ENCODE assay signal across 15 cellular contexts in the genomic region with DNA sequence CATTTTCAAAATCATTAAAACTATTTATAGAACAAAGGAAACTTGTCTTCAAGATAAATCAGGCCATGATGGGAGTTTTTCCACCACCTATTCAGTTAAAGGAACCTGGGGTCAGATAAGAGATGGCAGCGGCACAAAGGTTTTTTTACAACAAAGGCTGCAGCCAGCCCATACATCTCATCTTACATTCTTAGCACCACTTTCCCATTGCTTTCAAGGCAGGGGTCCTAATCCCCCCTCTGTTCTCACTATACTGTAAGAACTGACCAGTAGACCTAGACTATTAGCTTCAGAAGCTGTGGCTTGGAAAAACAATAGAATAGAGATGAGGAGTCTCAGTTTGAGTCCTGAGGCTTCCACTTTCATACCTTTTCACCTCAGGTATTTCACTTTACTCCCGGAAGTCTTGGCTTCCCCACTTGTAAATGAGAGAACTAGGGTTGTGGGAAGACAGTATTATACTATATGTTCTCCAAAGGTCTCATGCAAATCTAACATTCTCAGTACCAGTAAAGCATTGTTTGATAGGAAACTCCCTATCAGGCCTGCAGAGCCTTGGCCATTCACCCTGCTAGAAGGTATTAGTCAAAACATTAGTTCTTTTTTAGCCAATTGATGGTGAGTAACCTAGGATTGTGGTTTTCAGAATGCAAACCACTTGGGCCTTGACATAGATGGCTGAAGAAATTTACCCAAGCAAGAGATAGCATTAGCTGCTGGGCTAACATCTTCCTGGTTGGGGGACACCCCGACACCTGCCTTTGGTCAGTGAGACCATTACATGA.
DNase-seq lines count a peak whose midpoint lies in the region; ATAC-seq and TF ChIP-seq lines count a peak whose summit lies in the region.
"Had no signal": no experiment of that assay in that cellular context is flagged by ENCODE, and none has a peak within 500 bp of the region (broad histone marks: within the 10 kb centered on the region; RNA-seq: fewer than 3 reads in every experiment).

No MANE protein-coding gene starts in this region.

- H3K36me3 ChIP-seq in brain microvascular endothelial cell (replicated peaks), result no peaks in the 10 kb centered on the region
- H3K36me3 ChIP-seq: HAP-1 had no signal

- H3K4me3 Mint-ChIP-seq in WTC11 (no peak overlapping the region), osteocyte (ENCODE audit: unreplicated experiment) (no peak overlapping the region)

- ATAC-seq in GM18861 (IDR thresholded peaks at IDR 0.05; ENCODE audit: unreplicated experiment), result peak; percentile 69
- ATAC-seq in GM21526 (IDR thresholded peaks at IDR 0.05; ENCODE audit: low FRiP score, unreplicated experiment), result peak; percentile 81
- peak; percentile 61 for ATAC-seq in HG02981 (IDR thresholded peaks at IDR 0.05; ENCODE audit: unreplicated experiment)
- peak; percentile 36 for ATAC-seq in WTC11
- no peak for ATAC-seq in HG03521 (IDR thresholded peaks at IDR 0.05; ENCODE audit: unreplicated experiment)

- DNase-seq in WTC11 (ENCODE audit: low spot score), result no peak
- no peak for DNase-seq in brain microvascular endothelial cell
- no peak for DNase-seq in osteocyte (ENCODE audit: extremely low spot score, unreplicated experiment)
- no peak for DNase-seq in NCI-H2081 (lab: John Stamatoyannopoulos, UW)
- DNase-seq: activated CD4-positive, alpha-beta T cell treated with anti-CD3 and anti-CD28 coated beads for 4 hours; aorta; dermis blood vessel endothelial cell; DND-41; MV-4-11 had no signal

- H3K4me3 ChIP-seq in brain microvascular endothelial cell (ENCODE audit: low read depth, low read length), result no peak overlapping the region
- H3K4me3 ChIP-seq: HAP-1, lung had no signal

- no peaks in the 10 kb centered on the region for H3K4me1 Mint-ChIP-seq in WTC11
- H3K4me1 Mint-ChIP-seq in osteocyte (ENCODE audit: unreplicated experiment), result no peaks in the 10 kb centered on the region

- POLR2A ChIA-PET in WTC11 (lab: Charles Lee), result no interaction called here

- no peak overlapping the region for H3K27ac Mint-ChIP-seq in WTC11
- H3K27ac Mint-ChIP-seq in osteocyte (ENCODE audit: unreplicated experiment), result no peak overlapping the region

- TF ChIP-seq CTCF in WTC11 (IDR thresholded peaks at IDR 0.05) (no peak), brain microvascular endothelial cell (IDR thresholded peaks at IDR 0.05; ENCODE audit: low read depth, low read length, missing control alignments) (no peak), osteocyte (IDR thresholded peaks at IDR 0.05) (no peak)

- H3K36me3 Mint-ChIP-seq in WTC11 (no peaks in the 10 kb centered on the region), osteocyte (ENCODE audit: unreplicated experiment) (no peaks in the 10 kb centered on the region)

- no peaks in the 10 kb centered on the region for H3K27me3 ChIP-seq in brain microvascular endothelial cell (replicated peaks)

- CTCF ChIA-PET in WTC11 (lab: Charles Lee), result no interaction called here

- no peak overlapping the region for H3K27ac ChIP-seq in brain microvascular endothelial cell

- H3K9me3 Mint-ChIP-seq in WTC11 (peaks cover 6% of the 10 kb centered on the region), osteocyte (ENCODE audit: unreplicated experiment) (peaks cover 31% of the 10 kb centered on the region)

- in situ Hi-C loops in brain microvascular endothelial cell (cut with HindIII; ENCODE audit: low pct_ligation_motif_present, low sequenced_read_pairs), result no loop called here

- H3K27me3 Mint-ChIP-seq in WTC11 (ENCODE audit: low read depth) (0 out of 2 replicates have a peak, but pooled peaks cover under 1% of the 10 kb centered on the region), osteocyte (ENCODE audit: unreplicated experiment) (no peaks in the 10 kb centered on the region)

TF ChIP-seq in WTC11, 78 proteins besides CTCF, POLR2A, EP300 and RAD21:
- TF ChIP-seq GABPB1 (CRISPR knock-in tag; IDR thresholded peaks at IDR 0.05), result no peak
- TF ChIP-seq, protein P1, sequence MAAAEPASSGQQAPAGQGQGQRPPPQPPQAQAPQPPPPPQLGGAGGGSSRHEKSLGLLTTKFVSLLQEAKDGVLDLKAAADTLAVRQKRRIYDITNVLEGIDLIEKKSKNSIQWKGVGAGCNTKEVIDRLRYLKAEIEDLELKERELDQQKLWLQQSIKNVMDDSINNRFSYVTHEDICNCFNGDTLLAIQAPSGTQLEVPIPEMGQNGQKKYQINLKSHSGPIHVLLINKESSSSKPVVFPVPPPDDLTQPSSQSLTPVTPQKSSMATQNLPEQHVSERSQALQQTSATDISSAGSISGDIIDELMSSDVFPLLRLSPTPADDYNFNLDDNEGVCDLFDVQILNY (CRISPR knock-in tag; IDR thresholded peaks at IDR 0.05), result no peak
- TF ChIP-seq, protein P2, sequence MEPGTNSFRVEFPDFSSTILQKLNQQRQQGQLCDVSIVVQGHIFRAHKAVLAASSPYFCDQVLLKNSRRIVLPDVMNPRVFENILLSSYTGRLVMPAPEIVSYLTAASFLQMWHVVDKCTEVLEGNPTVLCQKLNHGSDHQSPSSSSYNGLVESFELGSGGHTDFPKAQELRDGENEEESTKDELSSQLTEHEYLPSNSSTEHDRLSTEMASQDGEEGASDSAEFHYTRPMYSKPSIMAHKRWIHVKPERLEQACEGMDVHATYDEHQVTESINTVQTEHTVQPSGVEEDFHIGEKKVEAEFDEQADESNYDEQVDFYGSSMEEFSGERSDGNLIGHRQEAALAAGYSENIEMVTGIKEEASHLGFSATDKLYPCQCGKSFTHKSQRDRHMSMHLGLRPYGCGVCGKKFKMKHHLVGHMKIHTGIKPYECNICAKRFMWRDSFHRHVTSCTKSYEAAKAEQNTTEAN (CRISPR knock-in tag; IDR thresholded peaks at IDR 0.05), result no peak
- no peak for TF ChIP-seq SOX15 (CRISPR knock-in tag; IDR thresholded peaks at IDR 0.05)
